Comparison of ENCODE assay signal across 1 cellular context in genomic region chr16:14301150-14302030, GRCh38.
TF ChIP-seq lines count a peak whose summit lies in the region.

No MANE protein-coding gene starts in this region.

TF ChIP-seq in K562, 482 proteins besides CTCF, POLR2A, EP300 and RAD21 (continued from another document):
- peak in 1 of 2 experiments; percentile 83; a peak in 1 of 4 replicates for TF ChIP-seq SRF (CRISPR knock-in tag; IDR thresholded peaks at IDR 0.05)
- no peak for TF ChIP-seq HEY1 (CRISPR knock-in tag; IDR thresholded peaks at IDR 0.05; ENCODE audit: borderline replicate concordance)
- TF ChIP-seq RFX1 (IDR thresholded peaks at IDR 0.05) = no peak
- TF ChIP-seq EGR1 (conservative IDR thresholded peaks at IDR 0.05) = peak; percentile 35; the same call in 1 of the 2 replicates
- TF ChIP-seq ZBTB12 (CRISPR knock-in tag; IDR thresholded peaks at IDR 0.05) = no peak
- TF ChIP-seq TOE1 (IDR thresholded peaks at IDR 0.05; ENCODE audit: borderline replicate concordance) = no peak
- TF ChIP-seq TOE1 (CRISPR knock-in tag; IDR thresholded peaks at IDR 0.05; ENCODE audit: borderline replicate concordance, low read depth) = no peak
- peak; percentile 48; the same call in 1 of the 2 replicates for TF ChIP-seq ZBTB40 (IDR thresholded peaks at IDR 0.05)
- no peak for TF ChIP-seq ZBTB40 (CRISPR knock-in tag; IDR thresholded peaks at IDR 0.05)
- TF ChIP-seq ZNF79 (CRISPR knock-in tag; IDR thresholded peaks at IDR 0.05; ENCODE audit: low read depth) = no peak
- TF ChIP-seq CREM (IDR thresholded peaks at IDR 0.05; ENCODE audit: low read depth) = 0 out of 2 replicates have a peak, but pooled peaks have one; percentile 10
- TF ChIP-seq SRSF3 (IDR thresholded peaks at IDR 0.05; ENCODE audit: insufficient read depth, low read length) = no peak
- no peak for TF ChIP-seq ZNF318 (IDR thresholded peaks at IDR 0.05; ENCODE audit: borderline replicate concordance in 1 of 2, low read depth in 1 of 2)
- no peak for TF ChIP-seq ZNF644 (tag; IDR thresholded peaks at IDR 0.05; ENCODE audit: low read depth)
- TF ChIP-seq POLR2G (IDR thresholded peaks at IDR 0.05; ENCODE audit: low read depth, low read length) = peak; percentile 30
- TF ChIP-seq TRIM28 (IDR thresholded peaks at IDR 0.05) = no peak
- TF ChIP-seq EP400 (IDR thresholded peaks at IDR 0.05) = no peak
- no peak for TF ChIP-seq THRA (IDR thresholded peaks at IDR 0.05)
- no peak for TF ChIP-seq RUNX1 (IDR thresholded peaks at IDR 0.05; ENCODE audit: low read depth)
- TF ChIP-seq MNT (conservative IDR thresholded peaks at IDR 0.05) = 0 out of 4 replicates have a peak, but pooled peaks have one; percentile 13 to 17
- no peak for TF ChIP-seq MCM3 (IDR thresholded peaks at IDR 0.05)
- 0 out of 2 replicates have a peak, but pooled peaks have one; percentile 7 for TF ChIP-seq TFAP4 (CRISPR knock-in tag; IDR thresholded peaks at IDR 0.05; ENCODE audit: borderline replicate concordance)
- no peak for TF ChIP-seq USF2 (CRISPR knock-in tag; IDR thresholded peaks at IDR 0.05)
TF ChIP-seq in K562: peak in this region for 12.
